Comparison of ENCODE assay signal across 8 cellular contexts in the genomic region with DNA sequence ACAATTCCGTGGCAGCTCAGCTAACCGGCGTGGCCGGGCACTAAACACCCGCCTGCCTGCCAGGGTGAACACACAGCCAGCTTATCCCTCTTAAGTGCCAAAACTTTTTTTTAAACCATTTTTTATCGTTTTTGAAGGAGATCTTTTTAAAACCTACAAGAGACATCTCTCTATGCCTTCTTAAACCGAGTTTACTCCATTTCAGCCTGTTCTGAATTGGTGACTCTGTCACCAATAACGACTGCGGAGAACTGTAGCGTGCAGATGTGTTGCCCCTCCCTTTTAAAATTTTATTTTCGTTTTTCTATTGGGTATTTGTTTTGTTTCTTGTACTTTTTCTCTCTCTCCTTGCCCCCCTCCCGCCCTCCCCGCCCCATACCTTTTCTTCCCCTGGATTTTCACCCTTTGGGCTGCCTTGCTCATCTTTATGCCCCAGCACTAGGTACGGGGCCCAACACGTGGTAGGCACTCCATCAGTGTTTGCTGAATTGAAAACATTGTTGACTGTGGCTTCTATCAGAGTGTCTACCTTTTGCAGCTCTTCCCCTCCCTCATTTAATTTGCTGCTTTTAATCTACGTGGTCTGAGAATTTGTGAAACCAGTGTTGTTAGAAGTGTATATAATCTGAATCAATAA. TPM values are rescaled to one million over a fixed set of nuclear protein-coding genes. Genes with fewer than 3 reads are reported as not detected.
DNase-seq lines count a peak whose midpoint lies in the region; ATAC-seq and TF ChIP-seq lines count a peak whose summit lies in the region.

No MANE protein-coding gene starts in this region.

- TF ChIP-seq CTCF in 22Rv1 (IDR thresholded peaks at IDR 0.05) = no peak
- TF ChIP-seq CTCF in mucosa of descending colon (IDR thresholded peaks at IDR 0.05) = no peak

- peaks cover 17% of the 10 kb centered on the region for H3K4me1 ChIP-seq in mucosa of descending colon (ENCODE audit: low read depth)

- H3K36me3 ChIP-seq in mucosa of descending colon (ENCODE audit: low read depth) = no peaks in the 10 kb centered on the region

- peak overlapping the region; percentile 90 for H3K4me3 ChIP-seq in mucosa of descending colon

- peak overlapping the region; percentile 99 to 100 (median 100) for H3K27ac Mint-ChIP-seq in IgD-negative memory B cell

- peak overlapping the region; percentile 98 to 100 (median 100) for H3K4me3 Mint-ChIP-seq in IgD-negative memory B cell

- peaks cover 4% of the 10 kb centered on the region for H3K36me3 Mint-ChIP-seq in IgD-negative memory B cell

- peaks cover 23 to 40% (median 29%) of the 10 kb centered on the region in 3 donors for H3K4me1 Mint-ChIP-seq in IgD-negative memory B cell

- no peak for DNase-seq in caudate nucleus (lab: John Stamatoyannopoulos, UW)
- no peak for DNase-seq in mucosa of descending colon
- DNase-seq in dedifferentiated amniotic fluid mesenchymal stem cell (ENCODE audit: extremely low spot score) = no peak
- DNase-seq in KBM-7 = no peak
- no peak for DNase-seq in GM03348 (ENCODE audit: low spot score)

- H3K27ac ChIP-seq in 22Rv1 (peak overlapping the region; percentile 97), caudate nucleus (ENCODE audit: low read depth, low read length) (peak overlapping the region; percentile 95)

- H3K27me3 Mint-ChIP-seq in IgD-negative memory B cell = no peaks in the 10 kb centered on the region

- in situ Hi-C loops in KBM-7 (cut with MboI; ENCODE audit: low pct_unique_long_range_greater_than_20kb, low sequenced_read_pairs) = no loop called here

- no peaks in the 10 kb centered on the region for H3K9me3 Mint-ChIP-seq in IgD-negative memory B cell

- intact Hi-C loops in mucosa of descending colon (cut with DNase I, micrococcal nuclease) = no loop called here

- no peaks in the 10 kb centered on the region for H3K9me3 ChIP-seq in mucosa of descending colon

- ATAC-seq in mucosa of descending colon (no peak), GM21825 (IDR thresholded peaks at IDR 0.05; ENCODE audit: unreplicated experiment) (no peak)

RNA-seq across cellular contexts. Expression of a gene that starts 1.5 kb away (rescaled TPM):
- 16.7 TPM for polyA plus RNA-seq in IgD-negative memory B cell
- 10 to 100 TPM; 12.0 to 18.7 (median 12.6) TPM for total RNA-seq in mucosa of descending colon

RNA-seq across cellular contexts. Expression of a gene that starts 8.3 kb away (rescaled TPM):
- 1.1 TPM for polyA plus RNA-seq in IgD-negative memory B cell
- 10 to 100 TPM in 2 of 3 donors, 1 to 10 TPM in 1; 6.8 to 12.1 (median 11.3) TPM for total RNA-seq in mucosa of descending colon

RNA-seq across cellular contexts. Expression of a gene that starts 26.5 kb away (rescaled TPM):
- 1.9 TPM for polyA plus RNA-seq in IgD-negative memory B cell
- 10 to 100 TPM in 1 of 3 donors, 1 to 10 TPM in 2; 3.9 to 24.0 (median 4.5) TPM for total RNA-seq in mucosa of descending colon

RNA-seq across cellular contexts. Expression of a gene that starts 41.3 kb away (rescaled TPM):
- polyA plus RNA-seq in IgD-negative memory B cell = not detected
- not detected for total RNA-seq in mucosa of descending colon

RNA-seq across cellular contexts. Expression of a gene that starts 48.0 kb away (rescaled TPM):
- polyA plus RNA-seq in IgD-negative memory B cell = 6.2 TPM
- total RNA-seq in mucosa of descending colon = 10 to 100 TPM in 2 of 3 donors, 1 to 10 TPM in 1; 8.7 to 21.1 (median 13.1) TPM
